1 cellular context compared by ENCODE assay signal in genomic region chr17:77445908-77446535, GRCh38.
TF ChIP-seq lines count a peak whose summit lies in the region.

No MANE protein-coding gene starts in this region.

TF ChIP-seq in K562, 482 proteins besides CTCF, POLR2A, EP300 and RAD21 (continued from another document and continues in another):
- TF ChIP-seq CREB5 (CRISPR knock-in tag; IDR thresholded peaks at IDR 0.05): no peak
- no peak for TF ChIP-seq CHD1 (IDR thresholded peaks at IDR 0.05; ENCODE audit: low read length)
- TF ChIP-seq SETDB1 (IDR thresholded peaks at IDR 0.05; ENCODE audit: low read length): no peak
- no peak for TF ChIP-seq EHMT2 (IDR thresholded peaks at IDR 0.05)
- TF ChIP-seq HDAC6 (IDR thresholded peaks at IDR 0.05; ENCODE audit: low read depth, low read length): no peak
- TF ChIP-seq ELF1 (tag; IDR thresholded peaks at IDR 0.05): peak; percentile 59
- TF ChIP-seq ZNF165 (CRISPR knock-in tag; IDR thresholded peaks at IDR 0.05; ENCODE audit: borderline replicate concordance): no peak
- TF ChIP-seq BCOR (IDR thresholded peaks at IDR 0.05): peak; percentile 59
- TF ChIP-seq ZNF592 (IDR thresholded peaks at IDR 0.05): peak; percentile 43; the same call in 1 of the 2 replicates
- no peak for TF ChIP-seq NR2C2 (CRISPR knock-in tag; IDR thresholded peaks at IDR 0.05)
- peak; percentile 30; the same call in 1 of the 2 replicates for TF ChIP-seq NR2C2 (tag; IDR thresholded peaks at IDR 0.05)
- TF ChIP-seq NR0B1 (IDR thresholded peaks at IDR 0.05; ENCODE audit: partially characterized antibody): no peak
- TF ChIP-seq PRDM10 (IDR thresholded peaks at IDR 0.05; ENCODE audit: partially characterized antibody): peak; percentile 43
- TF ChIP-seq ZNF140 (CRISPR knock-in tag; IDR thresholded peaks at IDR 0.05): no peak
- peak; percentile 80 for TF ChIP-seq SPI1 (IDR thresholded peaks at IDR 0.05; ENCODE audit: borderline replicate concordance, low read depth, low read length)
- no peak for TF ChIP-seq C11orf30 (IDR thresholded peaks at IDR 0.05; ENCODE audit: low read depth)
- TF ChIP-seq CBFA2T3 (IDR thresholded peaks at IDR 0.05): no peak
- no peak for TF ChIP-seq NR1H2 (CRISPR knock-in tag; IDR thresholded peaks at IDR 0.05)
- TF ChIP-seq GTF3C2 (IDR thresholded peaks at IDR 0.05; ENCODE audit: borderline replicate concordance, extremely low read depth, insufficient read length): no peak
- no peak for TF ChIP-seq ZNF3 (CRISPR knock-in tag; IDR thresholded peaks at IDR 0.05)
- no peak for TF ChIP-seq E2F8 (IDR thresholded peaks at IDR 0.05; ENCODE audit: low read depth, partially characterized antibody)
- no peak for TF ChIP-seq TCF7L2 (IDR thresholded peaks at IDR 0.05; ENCODE audit: low read depth, low read length)
- no peak for TF ChIP-seq PKNOX1 (IDR thresholded peaks at IDR 0.05)
- no peak for TF ChIP-seq NBN (IDR thresholded peaks at IDR 0.05; ENCODE audit: low read depth)
- TF ChIP-seq SNIP1 (IDR thresholded peaks at IDR 0.05; ENCODE audit: low read depth): no peak
- TF ChIP-seq CTBP1 (IDR thresholded peaks at IDR 0.05; ENCODE audit: borderline replicate concordance): 0 out of 2 replicates have a peak, but pooled peaks have one; percentile 25
- TF ChIP-seq PHF8 (IDR thresholded peaks at IDR 0.05; ENCODE audit: borderline replicate concordance, low read length): no peak
- no peak for TF ChIP-seq STAG1 (CRISPR knock-in tag; IDR thresholded peaks at IDR 0.05; ENCODE audit: borderline replicate concordance)
- no peak for TF ChIP-seq POLR2B (IDR thresholded peaks at IDR 0.05; ENCODE audit: low read depth, partially characterized antibody)
- no peak for TF ChIP-seq PTTG1 (tag; IDR thresholded peaks at IDR 0.05; ENCODE audit: low read depth)
- no peak for TF ChIP-seq ZEB2 (IDR thresholded peaks at IDR 0.05)
- TF ChIP-seq HNRNPUL1 (IDR thresholded peaks at IDR 0.05; ENCODE audit: low read length): no peak
- no peak for TF ChIP-seq TRIM25 (IDR thresholded peaks at IDR 0.05; ENCODE audit: borderline replicate concordance)
- TF ChIP-seq HDGF (IDR thresholded peaks at IDR 0.05): 0 out of 2 replicates have a peak, but pooled peaks have one; percentile 31
- peak; percentile 32; the same call in 1 of the 2 replicates for TF ChIP-seq TRIM28 (IDR thresholded peaks at IDR 0.05)
- no peak for TF ChIP-seq FIP1L1 (IDR thresholded peaks at IDR 0.05; ENCODE audit: low read depth, low read length, poor library complexity, severe bottlenecking)
- TF ChIP-seq ZNF551 (CRISPR knock-in tag; IDR thresholded peaks at IDR 0.05): no peak
- no peak for TF ChIP-seq MAFK (IDR thresholded peaks at IDR 0.05; ENCODE audit: low read length)
- no peak for TF ChIP-seq MTA1 (IDR thresholded peaks at IDR 0.05; ENCODE audit: borderline replicate concordance)
- peak; percentile 88; the same call in 1 of the 2 replicates for TF ChIP-seq SMARCA5 (IDR thresholded peaks at IDR 0.05)
- no peak for TF ChIP-seq ATF4 (CRISPR knock-in tag; IDR thresholded peaks at IDR 0.05)
- TF ChIP-seq RHOXF2B (CRISPR knock-in tag; conservative IDR thresholded peaks at IDR 0.05): no peak
- TF ChIP-seq SAFB (IDR thresholded peaks at IDR 0.05; ENCODE audit: borderline replicate concordance, low read depth, low read length): no peak
- no peak for TF ChIP-seq SIN3A (IDR thresholded peaks at IDR 0.05; ENCODE audit: borderline replicate concordance in 2 of 2, control insufficient read depth in 1 of 2, low read depth in 2 of 2, low read length in 2 of 2)
- peak; percentile 67 for TF ChIP-seq ETV1 (tag; conservative IDR thresholded peaks at IDR 0.05; ENCODE audit: low read depth)
